Comparison of ENCODE assay signal across 2 cellular contexts in the genomic region with DNA sequence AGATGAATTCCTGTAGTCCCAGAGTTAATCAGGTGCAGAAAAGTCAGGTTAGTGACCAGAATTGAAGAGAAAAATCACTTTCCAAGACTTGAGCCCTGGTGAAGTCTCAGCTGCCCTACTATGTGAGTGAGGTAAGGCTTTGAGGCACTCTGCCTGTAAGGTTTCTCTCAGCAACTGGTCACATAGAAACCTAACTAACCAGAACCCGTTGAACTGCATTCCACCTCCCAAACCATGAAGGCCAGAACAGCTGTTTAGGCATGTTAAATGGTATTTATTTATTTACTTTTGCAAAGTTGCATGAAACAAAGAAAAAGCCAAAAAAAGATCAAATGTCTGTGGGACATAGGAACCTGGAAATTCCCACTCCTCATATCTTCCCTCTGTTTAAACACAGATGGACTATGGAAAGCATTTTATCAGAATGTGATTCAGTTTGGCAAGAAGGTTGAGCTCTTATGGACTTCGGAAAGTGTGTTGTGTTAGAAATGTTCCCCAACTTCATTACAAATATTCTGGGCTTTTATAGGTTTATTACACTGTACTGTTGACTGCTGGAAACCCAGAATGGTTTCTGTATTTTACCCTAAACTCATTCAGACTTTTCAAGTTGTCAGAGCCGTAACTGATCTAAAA.
TF ChIP-seq lines count a peak whose summit lies in the region.

No MANE protein-coding gene starts in this region.

TF ChIP-seq in SK-N-SH, 30 proteins besides CTCF, POLR2A, EP300 and RAD21 (continued from another document):
- TF ChIP-seq, protein P1, sequence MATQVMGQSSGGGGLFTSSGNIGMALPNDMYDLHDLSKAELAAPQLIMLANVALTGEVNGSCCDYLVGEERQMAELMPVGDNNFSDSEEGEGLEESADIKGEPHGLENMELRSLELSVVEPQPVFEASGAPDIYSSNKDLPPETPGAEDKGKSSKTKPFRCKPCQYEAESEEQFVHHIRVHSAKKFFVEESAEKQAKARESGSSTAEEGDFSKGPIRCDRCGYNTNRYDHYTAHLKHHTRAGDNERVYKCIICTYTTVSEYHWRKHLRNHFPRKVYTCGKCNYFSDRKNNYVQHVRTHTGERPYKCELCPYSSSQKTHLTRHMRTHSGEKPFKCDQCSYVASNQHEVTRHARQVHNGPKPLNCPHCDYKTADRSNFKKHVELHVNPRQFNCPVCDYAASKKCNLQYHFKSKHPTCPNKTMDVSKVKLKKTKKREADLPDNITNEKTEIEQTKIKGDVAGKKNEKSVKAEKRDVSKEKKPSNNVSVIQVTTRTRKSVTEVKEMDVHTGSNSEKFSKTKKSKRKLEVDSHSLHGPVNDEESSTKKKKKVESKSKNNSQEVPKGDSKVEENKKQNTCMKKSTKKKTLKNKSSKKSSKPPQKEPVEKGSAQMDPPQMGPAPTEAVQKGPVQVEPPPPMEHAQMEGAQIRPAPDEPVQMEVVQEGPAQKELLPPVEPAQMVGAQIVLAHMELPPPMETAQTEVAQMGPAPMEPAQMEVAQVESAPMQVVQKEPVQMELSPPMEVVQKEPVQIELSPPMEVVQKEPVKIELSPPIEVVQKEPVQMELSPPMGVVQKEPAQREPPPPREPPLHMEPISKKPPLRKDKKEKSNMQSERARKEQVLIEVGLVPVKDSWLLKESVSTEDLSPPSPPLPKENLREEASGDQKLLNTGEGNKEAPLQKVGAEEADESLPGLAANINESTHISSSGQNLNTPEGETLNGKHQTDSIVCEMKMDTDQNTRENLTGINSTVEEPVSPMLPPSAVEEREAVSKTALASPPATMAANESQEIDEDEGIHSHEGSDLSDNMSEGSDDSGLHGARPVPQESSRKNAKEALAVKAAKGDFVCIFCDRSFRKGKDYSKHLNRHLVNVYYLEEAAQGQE (IDR thresholded peaks at IDR 0.05; ENCODE audit: low read depth, low read length), result no peak
- TF ChIP-seq EZH2phosphoT487 (IDR thresholded peaks at IDR 0.05; ENCODE audit: borderline replicate concordance, low read depth) (no peak), NFIC (IDR thresholded peaks at IDR 0.05; ENCODE audit: borderline replicate concordance) (no peak), RXRA (IDR thresholded peaks at IDR 0.05; ENCODE audit: borderline replicate concordance, low read depth) (no peak), POLR2AphosphoS5 (IDR thresholded peaks at IDR 0.05; ENCODE audit: low read depth, low read length) (no peak), RFX5 (IDR thresholded peaks at IDR 0.05; ENCODE audit: low read length) (no peak), GABPA (IDR thresholded peaks at IDR 0.05; ENCODE audit: low read depth) (no peak), MXI1 (IDR thresholded peaks at IDR 0.05; ENCODE audit: low read depth, low read length) (no peak), FOXM1 (IDR thresholded peaks at IDR 0.05; ENCODE audit: low read depth) (no peak)
- TF ChIP-seq, protein P2, sequence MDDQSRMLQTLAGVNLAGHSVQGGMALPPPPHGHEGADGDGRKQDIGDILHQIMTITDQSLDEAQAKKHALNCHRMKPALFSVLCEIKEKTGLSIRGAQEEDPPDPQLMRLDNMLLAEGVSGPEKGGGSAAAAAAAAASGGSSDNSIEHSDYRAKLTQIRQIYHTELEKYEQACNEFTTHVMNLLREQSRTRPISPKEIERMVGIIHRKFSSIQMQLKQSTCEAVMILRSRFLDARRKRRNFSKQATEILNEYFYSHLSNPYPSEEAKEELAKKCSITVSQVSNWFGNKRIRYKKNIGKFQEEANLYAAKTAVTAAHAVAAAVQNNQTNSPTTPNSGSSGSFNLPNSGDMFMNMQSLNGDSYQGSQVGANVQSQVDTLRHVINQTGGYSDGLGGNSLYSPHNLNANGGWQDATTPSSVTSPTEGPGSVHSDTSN (IDR thresholded peaks at IDR 0.05), result no peak
TF ChIP-seq in SK-N-SH: peak in this region for 0.

TF ChIP-seq in SK-N-SH treated with all-trans-retinoic acid at 6 μM for 48 hours, 23 proteins besides CTCF, POLR2A, EP300 and RAD21 (continued from another document):
- no peak for TF ChIP-seq PATZ1 (CRISPR knock-in tag; IDR thresholded peaks at IDR 0.05; ENCODE audit: borderline replicate concordance)
- TF ChIP-seq OSR1 (CRISPR knock-in tag; IDR thresholded peaks at IDR 0.05), result no peak
- no peak for TF ChIP-seq ZFP3 (CRISPR knock-in tag; IDR thresholded peaks at IDR 0.05)
- TF ChIP-seq CSDC2 (CRISPR knock-in tag; IDR thresholded peaks at IDR 0.05), result no peak
